In the genomic region with DNA sequence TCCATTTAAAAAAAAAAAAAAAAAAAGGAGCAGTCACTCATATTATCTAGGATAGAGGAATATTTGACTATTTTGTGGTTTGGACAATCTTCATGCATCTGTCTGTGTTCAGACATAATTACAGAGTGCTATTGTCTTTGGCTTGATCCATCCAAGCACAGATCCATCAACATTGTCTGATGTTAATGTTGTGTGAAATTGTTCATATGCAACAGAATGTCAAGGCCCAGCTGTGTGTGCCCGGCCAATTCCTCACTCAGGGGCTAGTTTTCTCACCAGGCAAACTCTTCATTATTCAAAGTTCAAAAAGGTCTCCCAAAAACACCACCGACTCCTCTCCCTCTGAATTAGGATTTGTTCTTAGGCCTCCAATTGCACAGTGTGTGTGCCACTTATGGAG, we compare ENCODE assay signal across 8 cellular contexts.
"Had no signal": no experiment of that assay in that cellular context is flagged by ENCODE, and none has a peak within 500 bp of the region (broad histone marks: within the 10 kb centered on the region; RNA-seq: fewer than 3 reads in every experiment).

No MANE protein-coding gene starts in this region.

- H2AFZ ChIP-seq: GM23338 had no signal

- H3K27me3 Mint-ChIP-seq: IgD-negative memory B cell had no signal

- H3K4me2 ChIP-seq: GM23338 had no signal

- H3K27ac ChIP-seq: HL-60 had no signal

- DNase-seq: H9, HCEC 1CT had no signal

- H3K27ac Mint-ChIP-seq: GM23338, H9, IgD-negative memory B cell had no signal

- H3K4me1 Mint-ChIP-seq: GM23338, H9, IgD-negative memory B cell had no signal

- H3K4me3 ChIP-seq: GM23338 had no signal

- FAIRE-seq: H1, H54, HepG2 had no signal

- H3K36me3 Mint-ChIP-seq: IgD-negative memory B cell had no signal

- H3K4me3 Mint-ChIP-seq: GM23338, H9, IgD-negative memory B cell had no signal
